ENCODE assay signal across 28 cellular contexts in genomic region chr9:103700558-103700957, GRCh38.
"Had no signal": no experiment of that assay in that cellular context is flagged by ENCODE, and none has a peak within 500 bp of the region (broad histone marks: within the 10 kb centered on the region; RNA-seq: fewer than 3 reads in every experiment).

No MANE protein-coding gene starts in this region.

- H3K4me1 Mint-ChIP-seq: activated B cell treated with CpG ODN at 0.5 μM for 24 hours; activated CD4-positive, alpha-beta T cell treated with anti-CD3 and anti-CD28 coated beads, Interleukin-2, amount 10 ng/mL, durations not matched to agents 24 days and 14 days; activated naive CD4-positive, alpha-beta T cell treated with anti-CD3 and anti-CD28 coated beads, Interleukin-2, amount 10 ng/mL, durations not matched to agents 7 days and 5 days; activated naive CD8-positive, alpha-beta T cell treated with anti-CD3 and anti-CD28 coated beads for 36 hours had no signal

- H3K27me3 ChIP-seq: Peyer's patch, SJSA1 had no signal

- H3K27me3 Mint-ChIP-seq: activated B cell treated with CpG ODN at 0.5 μM for 24 hours; activated CD4-positive, alpha-beta T cell treated with anti-CD3 and anti-CD28 coated beads, Interleukin-2, amount 10 ng/mL, durations not matched to agents 24 days and 14 days; activated naive CD4-positive, alpha-beta T cell treated with anti-CD3 and anti-CD28 coated beads, Interleukin-2, amount 10 ng/mL, durations not matched to agents 7 days and 5 days had no signal

- H3K9me3 ChIP-seq: Peyer's patch, SJSA1 had no signal

- H3K4me3 ChIP-seq: K562, Peyer's patch, SJSA1 had no signal

- DNase-seq: activated B cell treated with CpG ODN at 0.5 μM for 24 hours; activated CD4-positive, alpha-beta T cell treated with anti-CD3 and anti-CD28 coated beads for 1 hour; activated CD4-positive, alpha-beta T cell treated with anti-CD3 and anti-CD28 coated beads, Interleukin-2, amount 10 ng/mL, durations not matched to agents 24 days and 14 days; activated CD4-positive, alpha-beta T cell treated with anti-CD3 and anti-CD28 coated beads, Interleukin-2, amount 50 U/mL, for 48 hours; activated CD8-positive, alpha-beta memory T cell treated with anti-CD3 and anti-CD28 coated beads for 24 hours; activated gamma-delta T cell treated with Interleukin-2 at 50 U/mL for 16 hours; activated naive CD4-positive, alpha-beta T cell treated with anti-CD3 and anti-CD28 coated beads, Interleukin-2, amount 10 ng/mL, durations not matched to agents 7 days and 5 days; activated naive CD8-positive, alpha-beta T cell treated with anti-CD3 and anti-CD28 coated beads for 36 hours; activated T-cell treated with anti-CD3 and anti-CD28 coated beads, Interleukin-2, amount 50 U/mL, for 4 hours; anterior cingulate cortex; cerebellar nuclear complex; Karpas-422; MM.1S; NCI-H1048; NCI-H1417; NCI-H1930; NCI-H2107; NCI-H2171 treated with DMSO at 0.1 percent for 48 hours; NCI-H226; NCI-H510A; NCI-H526 treated with DMSO at 0.1 percent for 48 hours; Peyer's patch; SHP77; SW 1271 had no signal

- H3K4me3 Mint-ChIP-seq: activated B cell treated with CpG ODN at 0.5 μM for 24 hours; activated CD4-positive, alpha-beta T cell treated with anti-CD3 and anti-CD28 coated beads, Interleukin-2, amount 10 ng/mL, durations not matched to agents 24 days and 14 days; activated naive CD4-positive, alpha-beta T cell treated with anti-CD3 and anti-CD28 coated beads, Interleukin-2, amount 10 ng/mL, durations not matched to agents 7 days and 5 days; activated naive CD8-positive, alpha-beta T cell treated with anti-CD3 and anti-CD28 coated beads for 36 hours; activated T-cell treated with anti-CD3 and anti-CD28 coated beads, Interleukin-2, amount 50 U/mL, for 4 hours had no signal

- H3K36me3 ChIP-seq: Peyer's patch, SJSA1 had no signal

- H3K36me3 Mint-ChIP-seq: activated naive CD4-positive, alpha-beta T cell treated with anti-CD3 and anti-CD28 coated beads, Interleukin-2, amount 10 ng/mL, durations not matched to agents 7 days and 5 days; activated naive CD8-positive, alpha-beta T cell treated with anti-CD3 and anti-CD28 coated beads for 36 hours had no signal

- H3K4me1 ChIP-seq: Peyer's patch, SJSA1 had no signal

- ATAC-seq: activated T-cell treated with anti-CD3 and anti-CD28 coated beads, Interleukin-2, amount 50 U/mL, for 4 hours; K562; SK-N-SH treated with all-trans-retinoic acid at 6 μM for 48 hours had no signal

- H3K27ac Mint-ChIP-seq: activated B cell treated with CpG ODN at 0.5 μM for 24 hours; activated CD4-positive, alpha-beta T cell treated with anti-CD3 and anti-CD28 coated beads, Interleukin-2, amount 10 ng/mL, durations not matched to agents 24 days and 14 days; activated naive CD4-positive, alpha-beta T cell treated with anti-CD3 and anti-CD28 coated beads, Interleukin-2, amount 10 ng/mL, durations not matched to agents 7 days and 5 days; activated naive CD8-positive, alpha-beta T cell treated with anti-CD3 and anti-CD28 coated beads for 36 hours; activated T-helper 2 cell treated with anti-CD3 and anti-CD28 coated beads, Interferon-gamma antibody, Interleukin-2, Interleukin-4, amounts not matched to agents 10 μg/mL and 5 μg/mL and 100 μg/mL, durations not matched to agents 14 hours and 24 hours and 36 hours had no signal

- H3K9me3 Mint-ChIP-seq: activated CD4-positive, alpha-beta T cell treated with anti-CD3 and anti-CD28 coated beads, Interleukin-2, amount 10 ng/mL, durations not matched to agents 24 days and 14 days; activated T-cell treated with anti-CD3 and anti-CD28 coated beads, Interleukin-2, amount 50 U/mL, for 4 hours; activated T-helper 2 cell treated with anti-CD3 and anti-CD28 coated beads, Interferon-gamma antibody, Interleukin-2, Interleukin-4, amounts not matched to agents 10 μg/mL and 5 μg/mL and 100 μg/mL, durations not matched to agents 14 hours and 24 hours and 36 hours had no signal
